ENCODE assay signal across 8 cellular contexts in the genomic region with DNA sequence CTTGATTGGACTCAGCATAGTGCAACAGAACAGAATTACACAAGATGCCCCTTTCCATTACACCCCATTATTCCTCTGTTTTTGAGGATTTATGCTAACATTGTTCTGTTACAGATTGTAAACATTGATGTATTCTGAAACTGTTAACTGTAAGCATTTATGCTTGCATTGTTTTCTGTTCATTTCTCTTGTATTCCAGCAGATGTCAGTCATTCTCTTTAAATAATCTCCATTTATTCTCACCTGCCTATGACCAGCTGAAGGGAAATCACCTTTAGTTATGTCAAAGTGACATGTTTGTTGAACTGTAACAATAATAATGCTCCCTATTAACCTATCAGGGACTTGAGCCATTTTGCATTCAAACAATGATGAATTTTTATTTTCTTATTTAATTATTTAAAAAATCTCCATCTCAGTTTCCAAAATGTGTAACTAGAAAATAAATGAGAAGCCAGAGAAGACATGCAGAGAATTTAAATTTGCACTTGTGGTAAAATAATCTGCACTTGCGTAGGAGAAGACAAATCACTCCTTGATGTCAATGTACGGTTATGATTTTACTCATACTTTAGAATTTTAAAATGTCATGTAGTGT. TPM values are rescaled to one million over a fixed set of nuclear protein-coding genes. Genes with fewer than 3 reads are reported as not detected.
DNase-seq lines count a peak whose midpoint lies in the region; ATAC-seq and TF ChIP-seq lines count a peak whose summit lies in the region.

No MANE protein-coding gene starts in this region.

- DNase-seq in heart right ventricle (no peak), Right ventricle myocardium superior (no peak), HFFc6 (peak; percentile 7), NB4 (ENCODE audit: low read depth) (peak; percentile 10), dermis blood vessel endothelial cell (peak; percentile 58), spleen (no peak), amniotic stem cell (lab: John Stamatoyannopoulos, UW) (no peak)
- DNase-seq in stimulated activated CD8-positive, alpha-beta memory T cell treated with anti-CD3 and anti-CD28 coated beads, Interleukin-4, amount 100 ng/mL, for 48 hours = no peak

- H3K27me3 ChIP-seq in heart right ventricle = no peaks in the 10 kb centered on the region
- H3K27me3 ChIP-seq in spleen (replicated peaks in 1 of 7) = no peaks in the 10 kb centered on the region

- intact Hi-C loops in heart right ventricle (cut with DNase I) = loop anchor here (2.0 to 10.0 kb wide), 10 partner anchors 413 to 967 kb away; a partner anchor contains a TSS
- intact Hi-C loops in Right ventricle myocardium superior (cut with DNase I) = loop anchor here (5.0 kb wide), 1 partner anchor 669 kb away; no protein-coding TSS in a partner anchor
- intact Hi-C loops in spleen (cut with DNase I; ENCODE audit: low total_unique reads) = no loop called here

- TF ChIP-seq POLR2A in NB4 (IDR thresholded peaks at IDR 0.05; ENCODE audit: extremely low read depth, insufficient read length) (no peak), spleen (IDR thresholded peaks at IDR 0.05) (no peak)

- no peak overlapping the region for H3K4me3 Mint-ChIP-seq in HFFc6

- H3K27ac Mint-ChIP-seq in HFFc6 = no peak overlapping the region

- H3K4me3 ChIP-seq in heart right ventricle (no peak overlapping the region), NB4 (ENCODE audit: low read depth, low read length) (no peak overlapping the region), spleen (no peak overlapping the region)

- no peaks in the 10 kb centered on the region for H3K9me3 Mint-ChIP-seq in HFFc6

- H3K4me1 ChIP-seq in heart right ventricle (peaks cover 0 to 1% (median 0%) of the 10 kb centered on the region in 9 donors), spleen (no peaks in the 10 kb centered on the region)

- 80 to 85% methylated on average over 2 of the region's 2 CpGs for WGBS in heart right ventricle, 2 donors
- WGBS in spleen, 5 donors = 80 to 92% (median 83%) methylated on average over 2 of the region's 2 CpGs

- H3K4me1 Mint-ChIP-seq in HFFc6 (ENCODE audit: low read depth) = peaks cover 47% of the 10 kb centered on the region

- H3K27me3 Mint-ChIP-seq in HFFc6 (ENCODE audit: insufficient read depth) = no peaks in the 10 kb centered on the region

- no peaks in the 10 kb centered on the region for H3K36me3 ChIP-seq in heart right ventricle
- no peaks in the 10 kb centered on the region for H3K36me3 ChIP-seq in spleen

- ATAC-seq in heart right ventricle = peak in 2 of 8 donors; percentile 21 to 22
- no peak for ATAC-seq in Right ventricle myocardium superior (ENCODE audit: poor library complexity)

- H3K36me3 Mint-ChIP-seq in HFFc6 (ENCODE audit: low read depth) = no peaks in the 10 kb centered on the region

- no peak overlapping the region for H3K27ac ChIP-seq in heart right ventricle
- no peak overlapping the region for H3K27ac ChIP-seq in spleen

- H3K9me3 ChIP-seq in heart right ventricle (no peaks in the 10 kb centered on the region), spleen (no peaks in the 10 kb centered on the region)

- peak in 8 of 9 donors; percentile 29 to 72 (median 52) for TF ChIP-seq CTCF in heart right ventricle (IDR thresholded peaks at IDR 0.05)
- peak; percentile 80 for TF ChIP-seq CTCF in HFFc6 (IDR thresholded peaks at IDR 0.05)
- TF ChIP-seq CTCF in NB4 (IDR thresholded peaks at IDR 0.05; ENCODE audit: low read depth, low read length) = no peak
- TF ChIP-seq CTCF in spleen (IDR thresholded peaks at IDR 0.05 in 8 of 11, conservative IDR thresholded peaks at IDR 0.05 in 3 of 11) = peak in 7 of 11 experiments; percentile 15 to 51 (median 40)

RNA-seq across cellular contexts. Expression of a gene that starts 58.0 kb away (rescaled TPM):
- total RNA-seq in heart right ventricle = 100 to 1,000 TPM in 2 of 10 donors, 10 to 100 TPM in 8; 74.1 to 122 (median 90.9) TPM
- polyA plus RNA-seq in heart right ventricle = 10 to 100 TPM; 21.7 to 99.5 TPM
- total RNA-seq in Right ventricle myocardium superior = 82.2 TPM
- total RNA-seq in HFFc6 (2021; fragmentation: NEBNext Ultra II Directional; extraction: Animal tissue kit (Norgen Biotek cat#: 25700)) = 100 to 1,000 TPM; 163 to 250 (median 180) TPM
- total RNA-seq in dermis blood vessel endothelial cell = 91.9 and 117 TPM in 2 replicates
- 100 to 1,000 TPM; 117 to 164 (median 144) TPM for total RNA-seq in spleen
- polyA plus RNA-seq in spleen = 10 to 100 TPM; 20.6 to 35.8 (median 28.7) TPM

Comparison
In these comparisons a context has a peak if more than half of its experiments do, and no peak if none do; other contexts are left out.
1. DNase-seq: peak in HFFc6 (single experiment), NB4 (single experiment) and dermis blood vessel endothelial cell (single experiment); none in heart right ventricle (0 of 2), Right ventricle myocardium superior (single experiment), spleen (single experiment), amniotic stem cell (single experiment) and stimulated activated CD8-positive, alpha-beta memory T cell treated with anti-CD3 and anti-CD28 coated beads, Interleukin-4, amount 100 ng/mL, for 48 hours (single experiment).